ENCODE assay signal across 1 cellular context in the genomic region with DNA sequence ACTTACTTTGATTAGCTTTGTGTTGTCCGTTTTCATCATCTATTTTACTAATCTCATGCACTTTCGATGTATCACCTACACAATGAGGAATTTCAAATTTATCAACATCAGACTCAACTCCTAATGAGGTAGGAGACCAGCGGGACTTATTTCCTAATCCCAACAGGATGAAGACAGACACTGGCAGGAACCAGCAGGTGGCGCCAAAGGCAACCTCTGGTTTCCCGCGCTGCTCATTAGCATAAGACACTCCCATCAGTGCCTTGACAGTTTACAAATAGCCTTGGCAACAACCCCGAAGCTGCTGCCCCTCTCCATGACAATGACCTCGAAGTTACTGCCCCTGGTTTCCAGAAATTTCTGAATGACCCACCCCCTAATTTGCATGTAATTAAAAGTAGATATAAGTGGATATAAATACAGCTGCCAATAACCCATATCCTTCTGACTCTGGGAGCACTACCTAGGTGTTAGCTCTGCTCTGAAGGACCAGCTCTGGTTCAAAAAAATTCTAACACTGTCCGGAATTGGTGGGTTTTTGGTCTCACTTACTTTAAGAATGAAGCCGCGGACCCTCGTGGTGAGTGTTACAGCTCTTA.
TF ChIP-seq lines count a peak whose summit lies in the region.

No MANE protein-coding gene starts in this region.

TF ChIP-seq in K562, 482 proteins besides CTCF, POLR2A, EP300 and RAD21 (continued from another document):
- TF ChIP-seq, protein P1, sequence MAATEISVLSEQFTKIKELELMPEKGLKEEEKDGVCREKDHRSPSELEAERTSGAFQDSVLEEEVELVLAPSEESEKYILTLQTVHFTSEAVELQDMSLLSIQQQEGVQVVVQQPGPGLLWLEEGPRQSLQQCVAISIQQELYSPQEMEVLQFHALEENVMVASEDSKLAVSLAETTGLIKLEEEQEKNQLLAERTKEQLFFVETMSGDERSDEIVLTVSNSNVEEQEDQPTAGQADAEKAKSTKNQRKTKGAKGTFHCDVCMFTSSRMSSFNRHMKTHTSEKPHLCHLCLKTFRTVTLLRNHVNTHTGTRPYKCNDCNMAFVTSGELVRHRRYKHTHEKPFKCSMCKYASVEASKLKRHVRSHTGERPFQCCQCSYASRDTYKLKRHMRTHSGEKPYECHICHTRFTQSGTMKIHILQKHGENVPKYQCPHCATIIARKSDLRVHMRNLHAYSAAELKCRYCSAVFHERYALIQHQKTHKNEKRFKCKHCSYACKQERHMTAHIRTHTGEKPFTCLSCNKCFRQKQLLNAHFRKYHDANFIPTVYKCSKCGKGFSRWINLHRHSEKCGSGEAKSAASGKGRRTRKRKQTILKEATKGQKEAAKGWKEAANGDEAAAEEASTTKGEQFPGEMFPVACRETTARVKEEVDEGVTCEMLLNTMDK (IDR thresholded peaks at IDR 0.05; ENCODE audit: borderline replicate concordance, insufficient read depth, low read depth, low read length, poor library complexity, severe bottlenecking) = peak; percentile 60
- TF ChIP-seq MEIS2 (IDR thresholded peaks at IDR 0.05; ENCODE audit: partially characterized antibody) (peak; percentile 57), RB1 (IDR thresholded peaks at IDR 0.05; ENCODE audit: low read depth) (peak; percentile 82), E2F3 (CRISPR knock-in tag; IDR thresholded peaks at IDR 0.05) (0 out of 2 replicates have a peak, but pooled peaks have one; percentile 35), CREBBP (IDR thresholded peaks at IDR 0.05; ENCODE audit: low read depth, low read length) (no peak), HEY1 (CRISPR knock-in tag; IDR thresholded peaks at IDR 0.05; ENCODE audit: borderline replicate concordance) (no peak), ESRRA (IDR thresholded peaks at IDR 0.05; ENCODE audit: borderline replicate concordance, low read depth) (no peak), CCNT2 (IDR thresholded peaks at IDR 0.05; ENCODE audit: borderline replicate concordance, extremely low read depth, insufficient read length, low read depth, low read length) (no peak), PHB (CRISPR knock-in tag; IDR thresholded peaks at IDR 0.05) (no peak), ELF4 (CRISPR knock-in tag; IDR thresholded peaks at IDR 0.05) (no peak), ZNF444 (CRISPR knock-in tag; IDR thresholded peaks at IDR 0.05) (no peak), ZFPM2 (CRISPR knock-in tag; IDR thresholded peaks at IDR 0.05) (no peak), TCF7L2 (IDR thresholded peaks at IDR 0.05; ENCODE audit: low read depth, low read length) (no peak)
- TF ChIP-seq, protein P2, sequence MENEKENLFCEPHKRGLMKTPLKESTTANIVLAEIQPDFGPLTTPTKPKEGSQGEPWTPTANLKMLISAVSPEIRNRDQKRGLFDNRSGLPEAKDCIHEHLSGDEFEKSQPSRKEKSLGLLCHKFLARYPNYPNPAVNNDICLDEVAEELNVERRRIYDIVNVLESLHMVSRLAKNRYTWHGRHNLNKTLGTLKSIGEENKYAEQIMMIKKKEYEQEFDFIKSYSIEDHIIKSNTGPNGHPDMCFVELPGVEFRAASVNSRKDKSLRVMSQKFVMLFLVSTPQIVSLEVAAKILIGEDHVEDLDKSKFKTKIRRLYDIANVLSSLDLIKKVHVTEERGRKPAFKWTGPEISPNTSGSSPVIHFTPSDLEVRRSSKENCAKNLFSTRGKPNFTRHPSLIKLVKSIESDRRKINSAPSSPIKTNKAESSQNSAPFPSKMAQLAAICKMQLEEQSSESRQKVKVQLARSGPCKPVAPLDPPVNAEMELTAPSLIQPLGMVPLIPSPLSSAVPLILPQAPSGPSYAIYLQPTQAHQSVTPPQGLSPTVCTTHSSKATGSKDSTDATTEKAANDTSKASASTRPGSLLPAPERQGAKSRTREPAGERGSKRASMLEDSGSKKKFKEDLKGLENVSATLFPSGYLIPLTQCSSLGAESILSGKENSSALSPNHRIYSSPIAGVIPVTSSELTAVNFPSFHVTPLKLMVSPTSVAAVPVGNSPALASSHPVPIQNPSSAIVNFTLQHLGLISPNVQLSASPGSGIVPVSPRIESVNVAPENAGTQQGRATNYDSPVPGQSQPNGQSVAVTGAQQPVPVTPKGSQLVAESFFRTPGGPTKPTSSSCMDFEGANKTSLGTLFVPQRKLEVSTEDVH (IDR thresholded peaks at IDR 0.05; ENCODE audit: low read depth, partially characterized antibody) = peak; percentile 59
- TF ChIP-seq, protein P3, sequence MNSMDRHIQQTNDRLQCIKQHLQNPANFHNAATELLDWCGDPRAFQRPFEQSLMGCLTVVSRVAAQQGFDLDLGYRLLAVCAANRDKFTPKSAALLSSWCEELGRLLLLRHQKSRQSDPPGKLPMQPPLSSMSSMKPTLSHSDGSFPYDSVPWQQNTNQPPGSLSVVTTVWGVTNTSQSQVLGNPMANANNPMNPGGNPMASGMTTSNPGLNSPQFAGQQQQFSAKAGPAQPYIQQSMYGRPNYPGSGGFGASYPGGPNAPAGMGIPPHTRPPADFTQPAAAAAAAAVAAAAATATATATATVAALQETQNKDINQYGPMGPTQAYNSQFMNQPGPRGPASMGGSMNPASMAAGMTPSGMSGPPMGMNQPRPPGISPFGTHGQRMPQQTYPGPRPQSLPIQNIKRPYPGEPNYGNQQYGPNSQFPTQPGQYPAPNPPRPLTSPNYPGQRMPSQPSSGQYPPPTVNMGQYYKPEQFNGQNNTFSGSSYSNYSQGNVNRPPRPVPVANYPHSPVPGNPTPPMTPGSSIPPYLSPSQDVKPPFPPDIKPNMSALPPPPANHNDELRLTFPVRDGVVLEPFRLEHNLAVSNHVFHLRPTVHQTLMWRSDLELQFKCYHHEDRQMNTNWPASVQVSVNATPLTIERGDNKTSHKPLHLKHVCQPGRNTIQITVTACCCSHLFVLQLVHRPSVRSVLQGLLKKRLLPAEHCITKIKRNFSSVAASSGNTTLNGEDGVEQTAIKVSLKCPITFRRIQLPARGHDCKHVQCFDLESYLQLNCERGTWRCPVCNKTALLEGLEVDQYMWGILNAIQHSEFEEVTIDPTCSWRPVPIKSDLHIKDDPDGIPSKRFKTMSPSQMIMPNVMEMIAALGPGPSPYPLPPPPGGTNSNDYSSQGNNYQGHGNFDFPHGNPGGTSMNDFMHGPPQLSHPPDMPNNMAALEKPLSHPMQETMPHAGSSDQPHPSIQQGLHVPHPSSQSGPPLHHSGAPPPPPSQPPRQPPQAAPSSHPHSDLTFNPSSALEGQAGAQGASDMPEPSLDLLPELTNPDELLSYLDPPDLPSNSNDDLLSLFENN (IDR thresholded peaks at IDR 0.05; ENCODE audit: low read depth in 2 of 2, low read length in 2 of 2) = no peak
- TF ChIP-seq, protein P4, sequence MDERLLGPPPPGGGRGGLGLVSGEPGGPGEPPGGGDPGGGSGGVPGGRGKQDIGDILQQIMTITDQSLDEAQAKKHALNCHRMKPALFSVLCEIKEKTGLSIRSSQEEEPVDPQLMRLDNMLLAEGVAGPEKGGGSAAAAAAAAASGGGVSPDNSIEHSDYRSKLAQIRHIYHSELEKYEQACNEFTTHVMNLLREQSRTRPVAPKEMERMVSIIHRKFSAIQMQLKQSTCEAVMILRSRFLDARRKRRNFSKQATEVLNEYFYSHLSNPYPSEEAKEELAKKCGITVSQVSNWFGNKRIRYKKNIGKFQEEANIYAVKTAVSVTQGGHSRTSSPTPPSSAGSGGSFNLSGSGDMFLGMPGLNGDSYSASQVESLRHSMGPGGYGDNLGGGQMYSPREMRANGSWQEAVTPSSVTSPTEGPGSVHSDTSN (CRISPR knock-in tag; IDR thresholded peaks at IDR 0.05; ENCODE audit: low read depth) = no peak
- TF ChIP-seq, protein P4 (tag; conservative IDR thresholded peaks at IDR 0.05; ENCODE audit: low read depth) = peak; percentile 73
- TF ChIP-seq, protein P5, sequence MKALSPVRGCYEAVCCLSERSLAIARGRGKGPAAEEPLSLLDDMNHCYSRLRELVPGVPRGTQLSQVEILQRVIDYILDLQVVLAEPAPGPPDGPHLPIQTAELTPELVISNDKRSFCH (CRISPR knock-in tag; IDR thresholded peaks at IDR 0.05) = no peak
- TF ChIP-seq, protein P5 (tag; IDR thresholded peaks at IDR 0.05) = no peak
TF ChIP-seq in K562: peak in this region for 9.
